Comparison of ENCODE assay signal across 25 cellular contexts in the genomic region with DNA sequence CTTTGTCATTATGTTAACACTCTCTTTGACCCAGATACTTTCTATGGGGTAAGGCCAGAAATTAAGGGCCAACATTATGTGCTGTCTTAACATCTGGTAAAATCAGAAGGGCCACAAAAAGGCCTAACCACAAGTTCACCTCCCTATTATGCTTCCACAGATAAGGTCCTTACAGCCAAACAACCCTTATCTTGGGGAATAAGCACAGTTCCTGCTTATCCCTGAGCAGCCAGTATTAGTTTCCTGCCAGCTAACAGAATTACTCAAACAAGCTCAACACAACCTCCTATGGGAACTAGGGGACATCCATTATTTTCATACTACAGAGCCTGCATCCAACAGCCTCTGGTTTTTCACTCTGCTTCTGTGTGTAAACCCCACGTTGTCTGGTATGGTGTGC.
"Had no signal": no experiment of that assay in that cellular context is flagged by ENCODE, and none has a peak within 500 bp of the region (broad histone marks: within the 10 kb centered on the region; RNA-seq: fewer than 3 reads in every experiment).

No MANE protein-coding gene starts in this region.

- H3K9me3 ChIP-seq: thoracic aorta had no signal

- H3K4me1 Mint-ChIP-seq: activated CD4-positive, alpha-beta T cell treated with anti-CD3 and anti-CD28 coated beads for 36 hours; activated naive CD8-positive, alpha-beta T cell treated with anti-CD3 and anti-CD28 coated beads for 36 hours; nephron had no signal

- H3K4me3 ChIP-seq: breast epithelium, heart right ventricle, left ventricle myocardium inferior, lung, skin epidermis, thoracic aorta had no signal

- H3K4me3 Mint-ChIP-seq: activated CD4-positive, alpha-beta T cell treated with anti-CD3 and anti-CD28 coated beads for 36 hours; activated naive CD4-positive, alpha-beta T cell treated with anti-CD3 and anti-CD28 coated beads for 36 hours; activated naive CD8-positive, alpha-beta T cell treated with anti-CD3 and anti-CD28 coated beads for 36 hours; dendritic cell treated with granulocyte-macrophage colony-stimulating factor and Interleukin-4, amounts not matched to agents 40 ng/mL and 50 ng/mL, for 4 days; nephron; stimulated activated naive CD8-positive, alpha-beta T cell treated with anti-CD3 and anti-CD28 coated beads, Interleukin-15, Interleukin-2, amounts not matched to agents 100 ng/mL and 50 ng/mL, for 24 hours; T-helper 1 cell treated with Interleukin-12 subunit alpha and Interleukin-12 subunit beta and Interleukin-4 antibody, amounts not matched to agents 30 μg/mL and 1 μg/mL, for 36 hours had no signal

- H3K27ac ChIP-seq: breast epithelium, foreskin keratinocyte, heart right ventricle, left ventricle myocardium inferior, skin epidermis, thoracic aorta had no signal

- H3K4me1 ChIP-seq: breast epithelium, foreskin keratinocyte, heart right ventricle, left ventricle myocardium inferior had no signal

- H3K27me3 Mint-ChIP-seq: activated CD4-positive, alpha-beta T cell treated with anti-CD3 and anti-CD28 coated beads for 36 hours; activated naive CD8-positive, alpha-beta T cell treated with anti-CD3 and anti-CD28 coated beads for 36 hours; dendritic cell treated with granulocyte-macrophage colony-stimulating factor and Interleukin-4, amounts not matched to agents 40 ng/mL and 50 ng/mL, for 4 days; stimulated activated naive CD8-positive, alpha-beta T cell treated with anti-CD3 and anti-CD28 coated beads, Interleukin-15, Interleukin-2, amounts not matched to agents 100 ng/mL and 50 ng/mL, for 24 hours had no signal

- ATAC-seq: activated CD4-positive, alpha-beta T cell treated with anti-CD3 and anti-CD28 coated beads for 36 hours; foreskin keratinocyte; heart right ventricle; sciatic nerve had no signal

- H3K27ac Mint-ChIP-seq: activated CD4-positive, alpha-beta T cell treated with anti-CD3 and anti-CD28 coated beads for 36 hours; activated naive CD4-positive, alpha-beta T cell treated with anti-CD3 and anti-CD28 coated beads for 36 hours; activated naive CD8-positive, alpha-beta T cell treated with anti-CD3 and anti-CD28 coated beads for 36 hours; dendritic cell treated with granulocyte-macrophage colony-stimulating factor and Interleukin-4, amounts not matched to agents 40 ng/mL and 50 ng/mL, for 4 days; nephron; stimulated activated naive CD8-positive, alpha-beta T cell treated with anti-CD3 and anti-CD28 coated beads, Interleukin-15, Interleukin-2, amounts not matched to agents 100 ng/mL and 50 ng/mL, for 24 hours; T-helper 1 cell treated with Interleukin-12 subunit alpha and Interleukin-12 subunit beta and Interleukin-4 antibody, amounts not matched to agents 30 μg/mL and 1 μg/mL, for 36 hours had no signal

- H3K36me3 Mint-ChIP-seq: activated naive CD8-positive, alpha-beta T cell treated with anti-CD3 and anti-CD28 coated beads for 36 hours had no signal

- H3K36me3 ChIP-seq: breast epithelium, heart right ventricle, left ventricle myocardium inferior, thoracic aorta had no signal

- H3K9me3 Mint-ChIP-seq: stimulated activated naive CD8-positive, alpha-beta T cell treated with anti-CD3 and anti-CD28 coated beads, Interleukin-15, Interleukin-2, amounts not matched to agents 100 ng/mL and 50 ng/mL, for 24 hours; T-helper 1 cell treated with Interleukin-12 subunit alpha and Interleukin-12 subunit beta and Interleukin-4 antibody, amounts not matched to agents 30 μg/mL and 1 μg/mL, for 36 hours had no signal

- DNase-seq: activated CD4-positive, alpha-beta T cell treated with anti-CD3 and anti-CD28 coated beads for 36 hours; activated CD4-positive, CD25-positive, alpha-beta regulatory T cell; activated effector memory CD4-positive, alpha-beta T cell treated with anti-CD3 and anti-CD28 coated beads, Interleukin-2, amount 50 U/mL, for 16 hours; activated naive CD4-positive, alpha-beta T cell treated with anti-CD3 and anti-CD28 coated beads for 36 hours; activated naive CD8-positive, alpha-beta T cell treated with anti-CD3 and anti-CD28 coated beads for 36 hours; activated T-cell treated with anti-CD3 and anti-CD28 coated beads for 4 hours; amniotic stem cell; central memory CD4-positive, alpha-beta T cell; foreskin keratinocyte; heart right ventricle; left ventricle myocardium inferior; stimulated activated CD4-positive, alpha-beta T cell treated with anti-CD3 and anti-CD28 coated beads, Interleukin-12 subunit alpha, Interleukin-12 subunit beta, amount 100 ng/mL, for 4 hours; stimulated activated CD4-positive, alpha-beta T cell treated with anti-CD3 and anti-CD28 coated beads, Interleukin-4, amount 100 ng/mL, for 1 hour; SW 1271; T-helper 9 cell; trophoblast cell had no signal

- H3K27me3 ChIP-seq: breast epithelium, foreskin keratinocyte, heart right ventricle had no signal
